Comparison of ENCODE assay signal across 33 cellular contexts in the genomic region with DNA sequence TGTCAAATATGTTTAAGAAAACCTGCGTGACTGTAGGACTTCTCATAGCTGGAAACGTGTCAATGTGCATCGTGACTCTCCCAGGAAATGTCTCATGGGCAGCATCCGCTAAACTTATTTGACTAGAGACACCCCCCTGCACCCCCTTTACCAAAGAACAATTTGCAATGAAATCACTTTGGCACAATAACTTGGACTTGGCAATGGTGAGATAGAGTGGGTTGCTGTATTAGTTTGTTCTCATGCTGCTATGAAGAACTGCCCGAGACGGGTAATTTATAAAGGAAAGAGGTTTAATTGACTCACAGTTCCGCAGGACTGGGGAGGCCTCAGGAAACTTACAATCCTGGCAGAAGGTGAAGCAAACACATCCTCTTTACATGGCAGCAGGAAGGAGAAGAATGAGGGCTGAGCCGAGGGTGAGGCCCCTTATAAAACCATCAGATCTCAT. TPM values are rescaled to one million over a fixed set of nuclear protein-coding genes. Genes with fewer than 3 reads are reported as not detected.
"Had no signal": no experiment of that assay in that cellular context is flagged by ENCODE, and none has a peak within 500 bp of the region (broad histone marks: within the 10 kb centered on the region; RNA-seq: fewer than 3 reads in every experiment).

No MANE protein-coding gene starts in this region.

- H3K4me3 Mint-ChIP-seq: activated CD4-positive, alpha-beta T cell treated with anti-CD3 and anti-CD28 coated beads for 36 hours; activated CD8-positive, alpha-beta memory T cell treated with anti-CD3 and anti-CD28 coated beads, Interleukin-2, amount 10 ng/mL, durations not matched to agents 7 days and 5 days; activated CD8-positive, alpha-beta T cell treated with anti-CD3 and anti-CD28 coated beads, Interleukin-2, amount 10 ng/mL, durations not matched to agents 7 days and 5 days; activated naive CD4-positive, alpha-beta T cell treated with anti-CD3 and anti-CD28 coated beads, Interleukin-2, amount 50 U/mL, for 24 hours; activated naive CD8-positive, alpha-beta T cell treated with anti-CD3 and anti-CD28 coated beads, Interleukin-2, amount 50 U/mL, for 24 hours; nephron; stimulated activated memory B cell treated with anti-CD40 and anti-IgM and Interleukin-4, amounts not matched to agents 10 μg/mL and 1 μg/mL and 100 μg/mL, for 72 hours; stimulated activated naive CD8-positive, alpha-beta T cell treated with anti-CD3 and anti-CD28 coated beads, Interleukin-15, amount 100 ng/mL, for 72 hours had no signal

- H3K36me3 Mint-ChIP-seq: activated CD8-positive, alpha-beta memory T cell treated with anti-CD3 and anti-CD28 coated beads, Interleukin-2, amount 10 ng/mL, durations not matched to agents 7 days and 5 days; activated naive CD4-positive, alpha-beta T cell treated with anti-CD3 and anti-CD28 coated beads, Interleukin-2, amount 50 U/mL, for 24 hours; stimulated activated memory B cell treated with anti-CD40 and anti-IgM and Interleukin-4, amounts not matched to agents 10 μg/mL and 1 μg/mL and 100 μg/mL, for 72 hours had no signal

- DNase-seq: activated CD4-positive, alpha-beta T cell treated with anti-CD3 and anti-CD28 coated beads for 36 hours; activated CD4-positive, CD25-positive, alpha-beta regulatory T cell; activated CD8-positive, alpha-beta memory T cell treated with anti-CD3 and anti-CD28 coated beads, Interleukin-2, amount 10 ng/mL, durations not matched to agents 7 days and 5 days; activated CD8-positive, alpha-beta T cell treated with anti-CD3 and anti-CD28 coated beads, Interleukin-2, amount 10 ng/mL, durations not matched to agents 7 days and 5 days; activated naive CD8-positive, alpha-beta T cell treated with anti-CD3 and anti-CD28 coated beads, Interleukin-2, amount 50 U/mL, for 24 hours; activated T-cell treated with anti-CD3 and anti-CD28 coated beads, Interleukin-2, amount 50 U/mL, for 48 hours; amygdala; dorsolateral prefrontal cortex; esophagus squamous epithelium; head of caudate nucleus; hippocampal formation; left cardiac atrium; mammary epithelial cell; ovary; sigmoid colon; small intestine; stimulated activated CD4-positive, alpha-beta T cell treated with anti-CD3 and anti-CD28 coated beads, Interleukin-1b, Interleukin-23, amount 100 ng/mL, for 48 hours; stimulated activated CD4-positive, alpha-beta T cell treated with anti-CD3 and anti-CD28 coated beads, Interleukin-4, amount 100 ng/mL, for 4 hours; stimulated activated CD8-positive, alpha-beta memory T cell treated with anti-CD3 and anti-CD28 coated beads, Interleukin-4, amount 100 ng/mL, for 48 hours; stimulated activated naive CD8-positive, alpha-beta T cell treated with anti-CD3 and anti-CD28 coated beads, Interleukin-15, amount 100 ng/mL, for 72 hours; substantia nigra; tibial artery; upper lobe of right lung had no signal

- H3K4me1 ChIP-seq: prostate gland, sigmoid colon, tibial artery, upper lobe of right lung had no signal

- ATAC-seq: activated CD4-positive, alpha-beta T cell treated with anti-CD3 and anti-CD28 coated beads for 36 hours; activated CD8-positive, alpha-beta memory T cell treated with anti-CD3 and anti-CD28 coated beads, Interleukin-2, amount 10 ng/mL, durations not matched to agents 7 days and 5 days; activated CD8-positive, alpha-beta T cell treated with anti-CD3 and anti-CD28 coated beads, Interleukin-2, amount 10 ng/mL, durations not matched to agents 7 days and 5 days; activated naive CD8-positive, alpha-beta T cell treated with anti-CD3 and anti-CD28 coated beads, Interleukin-2, amount 50 U/mL, for 24 hours; gastroesophageal sphincter; left cardiac atrium; stimulated activated memory B cell treated with anti-CD40 and anti-IgM and Interleukin-4, amounts not matched to agents 10 μg/mL and 1 μg/mL and 100 μg/mL, for 72 hours; stimulated activated naive CD8-positive, alpha-beta T cell treated with anti-CD3 and anti-CD28 coated beads, Interleukin-15, amount 100 ng/mL, for 72 hours; upper lobe of right lung had no signal

- H3K36me3 ChIP-seq: esophagus squamous epithelium, gastroesophageal sphincter, ovary, prostate gland, sigmoid colon, tibial artery, upper lobe of right lung had no signal

- H3K4me1 Mint-ChIP-seq: activated naive CD4-positive, alpha-beta T cell treated with anti-CD3 and anti-CD28 coated beads, Interleukin-2, amount 50 U/mL, for 24 hours had no signal

- H3K27me3 ChIP-seq: ovary, tibial artery, upper lobe of right lung had no signal

- H3K27ac ChIP-seq: dorsolateral prefrontal cortex, esophagus squamous epithelium, gastroesophageal sphincter, ovary, prostate gland, sigmoid colon, tibial artery, upper lobe of right lung had no signal

- H3K4me3 ChIP-seq: dorsolateral prefrontal cortex, esophagus squamous epithelium, gastroesophageal sphincter, ovary, prostate gland, sigmoid colon, tibial artery, upper lobe of right lung had no signal

- H3K9me3 Mint-ChIP-seq: activated naive CD4-positive, alpha-beta T cell treated with anti-CD3 and anti-CD28 coated beads, Interleukin-2, amount 50 U/mL, for 24 hours; activated naive CD8-positive, alpha-beta T cell treated with anti-CD3 and anti-CD28 coated beads, Interleukin-2, amount 50 U/mL, for 24 hours; activated T-helper 2 cell treated with anti-CD3 and anti-CD28 coated beads, Interferon-gamma antibody, Interleukin-2, Interleukin-4, amounts not matched to agents 10 μg/mL and 5 μg/mL and 100 μg/mL, durations not matched to agents 14 hours and 24 hours and 36 hours; stimulated activated memory B cell treated with anti-CD40 and anti-IgM and Interleukin-4, amounts not matched to agents 10 μg/mL and 1 μg/mL and 100 μg/mL, for 72 hours; stimulated activated naive CD8-positive, alpha-beta T cell treated with anti-CD3 and anti-CD28 coated beads, Interleukin-15, amount 100 ng/mL, for 72 hours had no signal

- H3K27me3 Mint-ChIP-seq: activated CD4-positive, alpha-beta T cell treated with anti-CD3 and anti-CD28 coated beads for 36 hours; activated naive CD4-positive, alpha-beta T cell treated with anti-CD3 and anti-CD28 coated beads, Interleukin-2, amount 50 U/mL, for 24 hours had no signal

- H3K9me3 ChIP-seq: esophagus squamous epithelium, gastroesophageal sphincter, ovary, prostate gland, sigmoid colon, tibial artery, upper lobe of right lung had no signal

- H3K27ac Mint-ChIP-seq: activated CD4-positive, alpha-beta T cell treated with anti-CD3 and anti-CD28 coated beads for 36 hours; activated CD8-positive, alpha-beta memory T cell treated with anti-CD3 and anti-CD28 coated beads, Interleukin-2, amount 10 ng/mL, durations not matched to agents 7 days and 5 days; activated CD8-positive, alpha-beta T cell treated with anti-CD3 and anti-CD28 coated beads, Interleukin-2, amount 10 ng/mL, durations not matched to agents 7 days and 5 days; activated naive CD4-positive, alpha-beta T cell treated with anti-CD3 and anti-CD28 coated beads, Interleukin-2, amount 50 U/mL, for 24 hours; activated naive CD8-positive, alpha-beta T cell treated with anti-CD3 and anti-CD28 coated beads, Interleukin-2, amount 50 U/mL, for 24 hours; activated T-helper 2 cell treated with anti-CD3 and anti-CD28 coated beads, Interferon-gamma antibody, Interleukin-2, Interleukin-4, amounts not matched to agents 10 μg/mL and 5 μg/mL and 100 μg/mL, durations not matched to agents 14 hours and 24 hours and 36 hours; nephron; stimulated activated memory B cell treated with anti-CD40 and anti-IgM and Interleukin-4, amounts not matched to agents 10 μg/mL and 1 μg/mL and 100 μg/mL, for 72 hours had no signal

RNA-seq across cellular contexts. Expression of a gene that starts 13.8 kb away (rescaled TPM):
- total RNA-seq: activated CD4-positive, alpha-beta T cell treated with anti-CD3 and anti-CD28 coated beads for 36 hours; activated CD8-positive, alpha-beta memory T cell treated with anti-CD3 and anti-CD28 coated beads, Interleukin-2, amount 10 ng/mL, durations not matched to agents 7 days and 5 days; activated CD8-positive, alpha-beta T cell treated with anti-CD3 and anti-CD28 coated beads, Interleukin-2, amount 10 ng/mL, durations not matched to agents 7 days and 5 days; activated T-helper 2 cell treated with anti-CD3 and anti-CD28 coated beads, Interferon-gamma antibody, Interleukin-2, Interleukin-4, amounts not matched to agents 10 μg/mL and 5 μg/mL and 100 μg/mL, durations not matched to agents 14 hours and 24 hours and 36 hours; bronchial epithelial cell; dorsolateral prefrontal cortex; esophagus squamous epithelium; fibroblast of villous mesenchyme; left cardiac atrium; mammary epithelial cell; ovary; prostate gland; sigmoid colon; T-helper 2 cell treated with Interferon-gamma antibody and Interleukin-4, amounts not matched to agents 100 ng/mL and 5 ng/mL, for 36 hours; upper lobe of right lung had no signal
- polyA plus RNA-seq: keratinocyte, mammary epithelial cell had no signal
